In genomic region chr1:59020151-59020997, GRCh38 we compare ENCODE assay signal across 7 cellular contexts.
DNase-seq lines count a peak whose midpoint lies in the region; ATAC-seq lines count a peak whose summit lies in the region.

No MANE protein-coding gene starts in this region.

- H3K27ac Mint-ChIP-seq in activated T-cell treated with anti-CD3 and anti-CD28 coated beads, Interleukin-2, amount 50 U/mL, for 24 hours = peak overlapping the region; percentile 89

- peak; percentile 80 to 93 for DNase-seq in NOMO-1 (lab: John Stamatoyannopoulos, UW; ENCODE audit: unreplicated experiment in 2 of 2)
- DNase-seq in activated T-cell treated with anti-CD3 and anti-CD28 coated beads, Interleukin-2, amount 50 U/mL, for 24 hours = peak; percentile 56
- DNase-seq in fibroblast of the conjunctiva (ENCODE audit: low read depth) = peak; percentile 69
- DNase-seq in renal cortical epithelial cell (ENCODE audit: low read depth) = peak; percentile 83
- DNase-seq in NCI-H1105 treated with DMSO at 0.1 percent for 48 hours (lab: John Stamatoyannopoulos, UW) = no peak

- ATAC-seq in GM18858 (IDR thresholded peaks at IDR 0.05; ENCODE audit: unreplicated experiment) = peak; percentile 88
- peak; percentile 91 for ATAC-seq in HG02884 (IDR thresholded peaks at IDR 0.05; ENCODE audit: unreplicated experiment)

- peaks cover 31% of the 10 kb centered on the region for H3K4me1 Mint-ChIP-seq in activated T-cell treated with anti-CD3 and anti-CD28 coated beads, Interleukin-2, amount 50 U/mL, for 24 hours (ENCODE audit: low read depth)

- H3K27me3 Mint-ChIP-seq in activated T-cell treated with anti-CD3 and anti-CD28 coated beads, Interleukin-2, amount 50 U/mL, for 24 hours = no peaks in the 10 kb centered on the region

- no peaks in the 10 kb centered on the region for H3K36me3 Mint-ChIP-seq in activated T-cell treated with anti-CD3 and anti-CD28 coated beads, Interleukin-2, amount 50 U/mL, for 24 hours (ENCODE audit: low read depth)

- H3K4me3 Mint-ChIP-seq in activated T-cell treated with anti-CD3 and anti-CD28 coated beads, Interleukin-2, amount 50 U/mL, for 24 hours = peak overlapping the region; percentile 44

- peaks cover 5% of the 10 kb centered on the region for H3K9me3 Mint-ChIP-seq in activated T-cell treated with anti-CD3 and anti-CD28 coated beads, Interleukin-2, amount 50 U/mL, for 24 hours
